ENCODE assay signal across 1 cellular context in genomic region chr6:16519265-16520242, GRCh38.
TF ChIP-seq lines count a peak whose summit lies in the region.

No MANE protein-coding gene starts in this region.

TF ChIP-seq in GM12878, 131 proteins besides CTCF, POLR2A, EP300 and RAD21 (continued from another document):
- no peak for TF ChIP-seq ZBTB40 (IDR thresholded peaks at IDR 0.05; ENCODE audit: borderline replicate concordance)
- no peak for TF ChIP-seq NKRF (conservative IDR thresholded peaks at IDR 0.05)
- no peak for TF ChIP-seq RUNX3 (IDR thresholded peaks at IDR 0.05; ENCODE audit: low read length)
- no peak for TF ChIP-seq NFIC (IDR thresholded peaks at IDR 0.05; ENCODE audit: low read depth, low read length)
- no peak for TF ChIP-seq MYB (IDR thresholded peaks at IDR 0.05; ENCODE audit: borderline replicate concordance, low read depth, low read length)
- TF ChIP-seq SKIL (IDR thresholded peaks at IDR 0.05; ENCODE audit: low read depth, poor library complexity, severe bottlenecking), result no peak
- no peak for TF ChIP-seq KLF5 (IDR thresholded peaks at IDR 0.05; ENCODE audit: partially characterized antibody)
- no peak for TF ChIP-seq CHD2 (IDR thresholded peaks at IDR 0.05; ENCODE audit: borderline replicate concordance, low read depth, low read length)
- no peak for TF ChIP-seq SMC3 (IDR thresholded peaks at IDR 0.05; ENCODE audit: borderline replicate concordance, low read length)
